Comparison of ENCODE assay signal across 11 cellular contexts in genomic region chr5:176630681-176631222, GRCh38. TPM values are rescaled to one million over a fixed set of nuclear protein-coding genes. Genes with fewer than 3 reads are reported as not detected.
DNase-seq lines count a peak whose midpoint lies in the region; TF ChIP-seq lines count a peak whose summit lies in the region.
"Had no signal": no experiment of that assay in that cellular context is flagged by ENCODE, and none has a peak within 500 bp of the region (broad histone marks: within the 10 kb centered on the region; RNA-seq: fewer than 3 reads in every experiment).

No MANE protein-coding gene starts in this region.

- peak overlapping the region; percentile 13 for H3K27ac Mint-ChIP-seq in glutamatergic neuron (ENCODE audit: unreplicated experiment)

- peak overlapping the region; percentile 84 for H3K4me3 Mint-ChIP-seq in glutamatergic neuron (ENCODE audit: unreplicated experiment)

- DNase-seq in NCI-H1092 treated with DMSO at 0.1 percent for 48 hours (lab: John Stamatoyannopoulos, UW) (peak; percentile 29), NCI-H1092 (lab: John Stamatoyannopoulos, UW) (no peak), SK-N-MC (ENCODE audit: low read depth, low spot score) (no peak), glutamatergic neuron (no peak), smooth muscle cell (lab: John Stamatoyannopoulos, UW; ENCODE audit: unreplicated experiment) (no peak), NCI-H2029 (lab: John Stamatoyannopoulos, UW) (no peak), putamen (ENCODE audit: low spot score) (no peak), mesenteric fat pad (ENCODE audit: low spot score) (no peak)
- DNase-seq: NCI-H1417 treated with DMSO at 0.1 percent for 48 hours had no signal

- whole genome bisulfite sequencing in smooth muscle cell (ENCODE audit: low lambda C conversion rate), result 17% methylated on average over 20 of the region's 20 CpGs

- no peak overlapping the region for H3K9ac ChIP-seq in SK-N-MC (ENCODE audit: insufficient read length)
- H3K9ac ChIP-seq in smooth muscle cell (ENCODE audit: low read depth), result no peak overlapping the region

- H3K36me3 ChIP-seq in SK-N-MC (ENCODE audit: insufficient read depth, low read length) (no peaks in the 10 kb centered on the region), smooth muscle cell (ENCODE audit: low read depth) (no peaks in the 10 kb centered on the region)

- no peaks in the 10 kb centered on the region for H3K36me3 Mint-ChIP-seq in glutamatergic neuron (ENCODE audit: unreplicated experiment)

- H3K4me3 ChIP-seq in SK-N-MC (peak overlapping the region; percentile 62), smooth muscle cell (peak overlapping the region; percentile 50)

- peaks cover 11% of the 10 kb centered on the region for H3K9me3 Mint-ChIP-seq in glutamatergic neuron (ENCODE audit: unreplicated experiment)

- H3K27me3 Mint-ChIP-seq in glutamatergic neuron (ENCODE audit: unreplicated experiment), result peaks cover 27% of the 10 kb centered on the region

- H3K27ac ChIP-seq in SK-N-MC, result no peak overlapping the region
- H3K27ac ChIP-seq in smooth muscle cell (ENCODE audit: low read depth), result no peak overlapping the region
- H3K27ac ChIP-seq: 22Rv1 had no signal

- H3K9me3 ChIP-seq in SK-N-MC (ENCODE audit: low read depth, low read length) (no peaks in the 10 kb centered on the region), smooth muscle cell (replicated peaks; ENCODE audit: low read depth) (no peaks in the 10 kb centered on the region)

- H2AFZ ChIP-seq in smooth muscle cell (ENCODE audit: low read depth), result peak overlapping the region; percentile 3

- TF ChIP-seq CTCF in glutamatergic neuron (IDR thresholded peaks at IDR 0.05; ENCODE audit: partially characterized antibody, unreplicated experiment) (no peak), smooth muscle cell (IDR thresholded peaks at IDR 0.05; ENCODE audit: borderline replicate concordance, insufficient read depth, poor library complexity, severe bottlenecking) (no peak)

- H3K4me1 ChIP-seq in smooth muscle cell (ENCODE audit: low read depth), result peaks cover 11% of the 10 kb centered on the region

- no peaks in the 10 kb centered on the region for H4K20me1 ChIP-seq in smooth muscle cell (ENCODE audit: low read depth)

- H3K79me2 ChIP-seq in smooth muscle cell (ENCODE audit: low read depth), result no peaks in the 10 kb centered on the region

- H3K27me3 ChIP-seq in smooth muscle cell (ENCODE audit: low read depth), result peaks cover 81% of the 10 kb centered on the region

- H3K4me2 ChIP-seq in smooth muscle cell, result peak overlapping the region; percentile 85

- H3F3A ChIP-seq in smooth muscle cell (ENCODE audit: low read depth), result no peaks in the 10 kb centered on the region

- H3K4me1 Mint-ChIP-seq in glutamatergic neuron (ENCODE audit: low read depth, unreplicated experiment), result peaks cover 19% of the 10 kb centered on the region

RNA-seq across cellular contexts. Expression of gene EIF4E1B, which starts 0.3 kb away (rescaled TPM):
- total RNA-seq in glutamatergic neuron (ENCODE audit: unreplicated experiment) (not detected), smooth muscle cell (not detected in 2 replicates), mesenteric fat pad (not detected)
- polyA plus RNA-seq in smooth muscle cell, result not detected in 2 replicates

RNA-seq across cellular contexts. Expression of gene SNCB, which starts 0.4 kb away (rescaled TPM):
- 3.7 TPM for total RNA-seq in glutamatergic neuron (ENCODE audit: unreplicated experiment)
- total RNA-seq in smooth muscle cell, result 0.45 TPM in 1 of 2 replicates, not detected in the other
- polyA plus RNA-seq in smooth muscle cell, result 0.55 and 0.71 TPM in 2 replicates
- total RNA-seq in mesenteric fat pad, result not detected
- total RNA-seq: mononuclear cell had no signal

RNA-seq across cellular contexts. Expression of gene TSPAN17, which starts 16.5 kb away (rescaled TPM):
- total RNA-seq in glutamatergic neuron (ENCODE audit: unreplicated experiment) (97.2 TPM), smooth muscle cell (31.0 and 35.9 TPM in 2 replicates), mesenteric fat pad (29.7 TPM)
- 29.7 and 34.4 TPM in 2 replicates for polyA plus RNA-seq in smooth muscle cell

RNA-seq across cellular contexts. Expression of gene GPRIN1, which starts 20.8 kb away (rescaled TPM):
- 72.3 TPM for total RNA-seq in glutamatergic neuron (ENCODE audit: unreplicated experiment)
- total RNA-seq in smooth muscle cell, result 0.63 and 3.6 TPM in 2 replicates
- 2.1 and 5.0 TPM in 2 replicates for polyA plus RNA-seq in smooth muscle cell
- total RNA-seq in mesenteric fat pad, result 1.3 TPM
